ENCODE assay signal across 23 cellular contexts in genomic region chr2:195489101-195489500, GRCh38.
DNase-seq lines count a peak whose midpoint lies in the region; ATAC-seq and TF ChIP-seq lines count a peak whose summit lies in the region.
"Had no signal": no experiment of that assay in that cellular context is flagged by ENCODE, and none has a peak within 500 bp of the region (broad histone marks: within the 10 kb centered on the region; RNA-seq: fewer than 3 reads in every experiment).

No MANE protein-coding gene starts in this region.

- WGBS in thyroid gland, 2 donors: 82 to 93% methylated on average over 2 of the region's 2 CpGs

- intact Hi-C loops in thyroid gland (cut with DNase I): no loop called here

- no peak for TF ChIP-seq CTCF in thyroid gland (IDR thresholded peaks at IDR 0.05)

- peak; percentile 17 for DNase-seq in AG08396 (ENCODE audit: low spot score)
- peak in 58 of 76 experiments; percentile 2 to 76 (median 23) for DNase-seq in HUDEP-2 (lab: John Stamatoyannopoulos, UW; ENCODE audit: unreplicated experiment in 76 of 76)
- peak; percentile 20 for DNase-seq in SK-N-DZ (ENCODE audit: low spot score)
- peak; percentile 44 for DNase-seq in fibroblast of peridontal ligament (ENCODE audit: extremely low read depth)
- DNase-seq in stimulated activated CD4-positive, alpha-beta T cell treated with anti-CD3 and anti-CD28 coated beads, Interleukin-15, amount 100 ng/mL, for 24 hours: no peak
- no peak for DNase-seq in NCI-H2196 (lab: John Stamatoyannopoulos, UW; ENCODE audit: unreplicated experiment)
- DNase-seq in left lobe of liver (ENCODE audit: low spot score): no peak
- no peak for DNase-seq in thyroid gland
- DNase-seq: activated CD4-positive, alpha-beta memory T cell treated with anti-CD3 and anti-CD28 coated beads for 36 hours; activated CD8-positive, alpha-beta memory T cell treated with anti-CD3 and anti-CD28 coated beads, Interleukin-2, amount 50 U/mL, for 48 hours; activated naive CD8-positive, alpha-beta T cell treated with anti-CD3 and anti-CD28 coated beads for 36 hours; cerebellar nuclear complex; EL; hippocampal formation; immature natural killer cell; left lung; naive thymus-derived CD4-positive, alpha-beta T cell; NCI-H1436 treated with DMSO at 0.1 percent for 48 hours; NCI-H526; nucleus accumbens; stimulated activated CD4-positive, alpha-beta T cell treated with anti-CD3 and anti-CD28 coated beads, Interleukin-2, amount 100 ng/mL, for 48 hours had no signal

- no peak for TF ChIP-seq POLR2A in thyroid gland (IDR thresholded peaks at IDR 0.05)

- no peak overlapping the region for H3K4me3 ChIP-seq in thyroid gland (replicated peaks in 1 of 3)
- H3K4me3 ChIP-seq: gastroesophageal sphincter, left lung had no signal

- no peak for ATAC-seq in left lobe of liver
- ATAC-seq: gastroesophageal sphincter; left lung; naive thymus-derived CD4-positive, alpha-beta T cell had no signal

- H3K36me3 ChIP-seq in thyroid gland: no peaks in the 10 kb centered on the region
- H3K36me3 ChIP-seq: gastroesophageal sphincter, left lung had no signal

- no peaks in the 10 kb centered on the region for H3K9me3 ChIP-seq in thyroid gland
- H3K9me3 ChIP-seq: gastroesophageal sphincter, left lung had no signal

- no peaks in the 10 kb centered on the region for H3K4me1 ChIP-seq in thyroid gland
- H3K4me1 ChIP-seq: gastroesophageal sphincter had no signal

- no peak overlapping the region for H3K27ac ChIP-seq in thyroid gland
- H3K27ac ChIP-seq: gastroesophageal sphincter, left lung, RWPE1 had no signal

- H3K27me3 ChIP-seq in thyroid gland: no peaks in the 10 kb centered on the region
- H3K27me3 ChIP-seq: gastroesophageal sphincter, left lung had no signal

Comparison
In these comparisons a context has a peak if more than half of its experiments do, and no peak if none do; other contexts are left out.
1. DNase-seq: peak in AG08396 (single experiment), HUDEP-2 (58 of 76), SK-N-DZ (single experiment) and fibroblast of peridontal ligament (single experiment); none in stimulated activated CD4-positive, alpha-beta T cell treated with anti-CD3 and anti-CD28 coated beads, Interleukin-15, amount 100 ng/mL, for 24 hours (single experiment), NCI-H2196 (single experiment), left lobe of liver (single experiment) and thyroid gland (0 of 2).